1 cellular context compared by ENCODE assay signal in genomic region chr3:124295358-124295757, GRCh38.
TF ChIP-seq lines count a peak whose summit lies in the region.

No MANE protein-coding gene starts in this region.

TF ChIP-seq in SK-N-SH, 30 proteins besides CTCF, POLR2A, EP300 and RAD21 (continued from another document):
- no peak for TF ChIP-seq EZH2phosphoT487 (IDR thresholded peaks at IDR 0.05; ENCODE audit: borderline replicate concordance, low read depth)
- TF ChIP-seq GATA2 (CRISPR knock-in tag; IDR thresholded peaks at IDR 0.05): no peak
- no peak for TF ChIP-seq SMC3 (IDR thresholded peaks at IDR 0.05; ENCODE audit: low read depth, low read length)
- TF ChIP-seq FOXM1 (IDR thresholded peaks at IDR 0.05; ENCODE audit: low read depth): no peak
- no peak for TF ChIP-seq NFIC (IDR thresholded peaks at IDR 0.05; ENCODE audit: borderline replicate concordance)
- TF ChIP-seq TCF12 (IDR thresholded peaks at IDR 0.05): no peak
TF ChIP-seq in SK-N-SH: peak in this region for 0.
